ENCODE assay signal across 9 cellular contexts in genomic region chr1:154809436-154810413, GRCh38.
DNase-seq lines count a peak whose midpoint lies in the region; ATAC-seq and TF ChIP-seq lines count a peak whose summit lies in the region.
"Had no signal": no experiment of that assay in that cellular context is flagged by ENCODE, and none has a peak within 500 bp of the region (broad histone marks: within the 10 kb centered on the region; RNA-seq: fewer than 3 reads in every experiment).

No MANE protein-coding gene starts in this region.

- TF ChIP-seq CTCF in adrenal gland (IDR thresholded peaks at IDR 0.05) (no peak), mucosa of descending colon (IDR thresholded peaks at IDR 0.05) (no peak)

- H3K9me3 ChIP-seq in adrenal gland (replicated peaks in 1 of 3) (no peaks in the 10 kb centered on the region), mucosa of descending colon (no peaks in the 10 kb centered on the region)

- no peak overlapping the region for H3K4me3 ChIP-seq in adrenal gland
- no peak overlapping the region for H3K4me3 ChIP-seq in mucosa of descending colon

- H3K36me3 ChIP-seq in adrenal gland (replicated peaks in 1 of 2) (no peaks in the 10 kb centered on the region), mucosa of descending colon (ENCODE audit: low read depth) (no peaks in the 10 kb centered on the region)

- H3K27ac ChIP-seq in adrenal gland = peak overlapping the region in 1 of 5 donors; percentile 8

- no peaks in the 10 kb centered on the region for H3K27me3 ChIP-seq in adrenal gland

- ATAC-seq in mucosa of descending colon (peak; percentile 45), GM19328 (IDR thresholded peaks at IDR 0.05; ENCODE audit: unreplicated experiment) (no peak), GM21381 (IDR thresholded peaks at IDR 0.05; ENCODE audit: unreplicated experiment) (no peak)

- TF ChIP-seq POLR2A in adrenal gland (IDR thresholded peaks at IDR 0.05) = no peak

- H3K4me1 ChIP-seq in adrenal gland (replicated peaks in 1 of 2) = no peaks in the 10 kb centered on the region
- no peaks in the 10 kb centered on the region for H3K4me1 ChIP-seq in mucosa of descending colon (ENCODE audit: low read depth)

- 56 to 70% (median 62%) methylated on average over 7 of the region's 7 CpGs for WGBS in adrenal gland, 4 donors

- intact Hi-C loops in adrenal gland (cut with DNase I) = no loop called here
- intact Hi-C loops in mucosa of descending colon (cut with DNase I, micrococcal nuclease) = no loop called here

- DNase-seq in CD1c-positive myeloid dendritic cell (ENCODE audit: extremely low spot score) (peak; percentile 15), HPDE6-E6E7 (ENCODE audit: extremely low spot score) (peak; percentile 84), adrenal gland (peak in 5 of 7 donors; percentile 22 to 66 (median 29)), mucosa of descending colon (peak in 1 of 3 donors; percentile 15), NCI-H2081 treated with DMSO at 0.1 percent for 48 hours (lab: John Stamatoyannopoulos, UW) (no peak)
- no peak for DNase-seq in activated CD4-positive, CD25-positive, alpha-beta regulatory T cell treated with anti-CD3 and anti-CD28 coated beads, Interleukin-2, amount 50 U/mL, for 72 hours
- DNase-seq: activated T-cell treated with anti-CD3 and anti-CD28 coated beads for 4 hours had no signal

Comparison
In these comparisons a context has a peak if more than half of its experiments do, and no peak if none do; other contexts are left out.
1. DNase-seq: peak in CD1c-positive myeloid dendritic cell (single experiment), HPDE6-E6E7 (single experiment) and adrenal gland (5 of 7); none in NCI-H2081 treated with DMSO at 0.1 percent for 48 hours (single experiment) and activated CD4-positive, CD25-positive, alpha-beta regulatory T cell treated with anti-CD3 and anti-CD28 coated beads, Interleukin-2, amount 50 U/mL, for 72 hours (single experiment).